Comparison of ENCODE assay signal across 18 cellular contexts in the genomic region with DNA sequence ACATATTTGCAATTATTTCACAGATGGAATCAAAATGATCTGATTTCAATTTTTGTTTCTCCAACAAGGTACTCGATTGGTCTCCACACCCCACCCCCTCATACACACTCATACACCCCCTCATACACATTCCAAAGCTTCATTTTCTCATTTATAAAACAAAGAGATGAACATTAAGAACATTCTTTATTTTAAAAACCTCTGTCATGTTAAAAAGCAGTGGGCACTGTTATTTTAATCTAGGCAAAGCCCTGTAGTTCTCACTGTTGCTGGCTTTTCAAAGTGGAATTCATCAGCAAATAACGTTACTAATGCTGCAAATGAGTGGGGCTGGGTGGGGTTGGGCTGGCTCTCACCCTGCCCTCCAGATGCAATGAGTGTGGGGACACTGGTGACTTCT.
A peak's percentile ranks its signal among the peaks of the same experiment; 100 is the strongest.
DNase-seq lines count a peak whose midpoint lies in the region; FAIRE-seq and TF ChIP-seq lines count a peak whose summit lies in the region.
"Had no signal": no experiment of that assay in that cellular context is flagged by ENCODE, and none has a peak within 500 bp of the region (broad histone marks: within the 10 kb centered on the region; RNA-seq: fewer than 3 reads in every experiment).

No MANE protein-coding gene starts in this region.

- peaks cover 25% of the 10 kb centered on the region for H3K4me1 Mint-ChIP-seq in brain
- H3K4me1 Mint-ChIP-seq in activated naive CD8-positive, alpha-beta T cell treated with anti-CD3 and anti-CD28 coated beads for 36 hours = no peaks in the 10 kb centered on the region

- H3K27ac ChIP-seq in HUES48 (ENCODE audit: low read depth, low read length) = no peak overlapping the region
- no peak overlapping the region for H3K27ac ChIP-seq in iPS-20b (ENCODE audit: low read length)
- no peak overlapping the region for H3K27ac ChIP-seq in small intestine (ENCODE audit: low read depth in 1 of 2, low read length in 1 of 2)
- no peak overlapping the region for H3K27ac ChIP-seq in vagina
- H3K27ac ChIP-seq: BLaER1 treated with 17β-estradiol and CSF1 and Interleukin-3, amounts not matched to agents 10 nM and 100 nM had no signal

- TF ChIP-seq POLR2A in vagina (IDR thresholded peaks at IDR 0.05) = no peak

- peaks cover 11% of the 10 kb centered on the region for H3K27me3 Mint-ChIP-seq in brain
- peaks cover 11% of the 10 kb centered on the region for H3K27me3 Mint-ChIP-seq in activated naive CD8-positive, alpha-beta T cell treated with anti-CD3 and anti-CD28 coated beads for 36 hours

- DNase-seq in NCI-H187 (lab: John Stamatoyannopoulos, UW) = no peak
- no peak for DNase-seq in small intestine
- no peak for DNase-seq in vagina (ENCODE audit: extremely low spot score in 2 of 2)
- no peak for DNase-seq in activated naive CD8-positive, alpha-beta T cell treated with anti-CD3 and anti-CD28 coated beads for 36 hours
- DNase-seq: Calu3; CD8-positive, alpha-beta T cell; DMS79 treated with DMSO at 0.1 percent for 48 hours; GF-D8; HFFc6; IMR-90 had no signal

- H3K9ac ChIP-seq in HUES48 (ENCODE audit: low read depth, low read length) (no peak overlapping the region), iPS-20b (ENCODE audit: low read depth, low read length) (no peak overlapping the region)
- H3K9ac ChIP-seq: BLaER1 treated with 17β-estradiol and CSF1 and Interleukin-3, amounts not matched to agents 10 nM and 100 nM had no signal

- H3K9me3 Mint-ChIP-seq in brain = peaks cover 0 to 6% (median 2%) of the 10 kb centered on the region in 5 experiments
- H3K9me3 Mint-ChIP-seq in activated naive CD8-positive, alpha-beta T cell treated with anti-CD3 and anti-CD28 coated beads for 36 hours = no peaks in the 10 kb centered on the region
- H3K9me3 Mint-ChIP-seq: CD8-positive, alpha-beta T cell had no signal

- WGBS in small intestine, 3 donors = 37 to 58% (median 42%) methylated on average over 2 of the region's 2 CpGs

- TF ChIP-seq CTCF in brain (conservative IDR thresholded peaks at IDR 0.05) = no peak
- TF ChIP-seq CTCF in vagina (IDR thresholded peaks at IDR 0.05) = no peak

- intact Hi-C loops in vagina (cut with DNase I) = no loop called here

- FAIRE-seq in small intestine (lab: Jason Lieb, UNC) = no peak
- FAIRE-seq: H54, HTR-8/SVneo, K562 had no signal

- H3K27me3 ChIP-seq in HUES48 (ENCODE audit: control insufficient read depth, insufficient read depth, low read length) = no peaks in the 10 kb centered on the region
- H3K27me3 ChIP-seq in iPS-20b (ENCODE audit: insufficient read depth, low read length) = no peaks in the 10 kb centered on the region
- no peaks in the 10 kb centered on the region for H3K27me3 ChIP-seq in small intestine (ENCODE audit: control insufficient read depth in 2 of 2, insufficient read depth in 2 of 2, low read length in 2 of 2)
- no peaks in the 10 kb centered on the region for H3K27me3 ChIP-seq in vagina
- H3K27me3 ChIP-seq: BLaER1 treated with 17β-estradiol and CSF1 and Interleukin-3, amounts not matched to agents 10 nM and 100 nM had no signal

- peaks cover 29% of the 10 kb centered on the region for H3K4me1 ChIP-seq in HUES48 (ENCODE audit: control insufficient read depth, insufficient read depth, low read length)
- peaks cover 20% of the 10 kb centered on the region for H3K4me1 ChIP-seq in iPS-20b (ENCODE audit: insufficient read depth, low read length)
- H3K4me1 ChIP-seq in small intestine (ENCODE audit: control insufficient read depth in 2 of 2, insufficient read depth in 1 of 2, low read depth in 1 of 2, low read length in 1 of 2) = no peaks in the 10 kb centered on the region
- H3K4me1 ChIP-seq in vagina = no peaks in the 10 kb centered on the region
- H3K4me1 ChIP-seq: BLaER1 treated with 17β-estradiol and CSF1 and Interleukin-3, amounts not matched to agents 10 nM and 100 nM had no signal

- H3K27ac Mint-ChIP-seq in brain = peak overlapping the region in 4 of 5 experiments; percentile 12 to 86 (median 48)
- H3K27ac Mint-ChIP-seq in activated naive CD8-positive, alpha-beta T cell treated with anti-CD3 and anti-CD28 coated beads for 36 hours = no peak overlapping the region
- H3K27ac Mint-ChIP-seq: B cell; CD8-positive, alpha-beta T cell; HFFc6 had no signal

- H3K4me3 Mint-ChIP-seq in brain = no peak overlapping the region
- no peak overlapping the region for H3K4me3 Mint-ChIP-seq in activated naive CD8-positive, alpha-beta T cell treated with anti-CD3 and anti-CD28 coated beads for 36 hours
- H3K4me3 Mint-ChIP-seq: B cell; CD8-positive, alpha-beta T cell; HFFc6 had no signal

- H3K36me3 ChIP-seq in HUES48 (ENCODE audit: control insufficient read depth, insufficient read depth, low read length) (no peaks in the 10 kb centered on the region), iPS-20b (ENCODE audit: insufficient read depth, low read depth, low read length) (no peaks in the 10 kb centered on the region), small intestine (ENCODE audit: control insufficient read depth in 2 of 2, insufficient read depth in 2 of 2, low read length in 2 of 2) (no peaks in the 10 kb centered on the region), vagina (no peaks in the 10 kb centered on the region)
- H3K36me3 ChIP-seq: BLaER1 treated with 17β-estradiol and CSF1 and Interleukin-3, amounts not matched to agents 10 nM and 100 nM had no signal

- H3K9me3 ChIP-seq in HUES48 (ENCODE audit: control insufficient read depth, insufficient read depth, low read length) = no peaks in the 10 kb centered on the region
- no peaks in the 10 kb centered on the region for H3K9me3 ChIP-seq in iPS-20b (ENCODE audit: insufficient read depth, low read depth, low read length)
- H3K9me3 ChIP-seq in small intestine (ENCODE audit: control insufficient read depth, low read depth) = no peaks in the 10 kb centered on the region
- H3K9me3 ChIP-seq in vagina = no peaks in the 10 kb centered on the region

- H3K4me3 ChIP-seq in HUES48 (ENCODE audit: low read depth, low read length) = peak overlapping the region; percentile 37; the same call in 1 of the 2 replicates
- peak overlapping the region; percentile 42; the same call in 1 of the 2 replicates for H3K4me3 ChIP-seq in iPS-20b (ENCODE audit: low read length)
- no peak overlapping the region for H3K4me3 ChIP-seq in small intestine (ENCODE audit: low read depth in 1 of 2, low read length in 2 of 2)
- no peak overlapping the region for H3K4me3 ChIP-seq in vagina
- H3K4me3 ChIP-seq: BLaER1 treated with 17β-estradiol and CSF1 and Interleukin-3, amounts not matched to agents 10 nM and 100 nM; K562 had no signal

- no peaks in the 10 kb centered on the region for H3K36me3 Mint-ChIP-seq in brain
- no peaks in the 10 kb centered on the region for H3K36me3 Mint-ChIP-seq in activated naive CD8-positive, alpha-beta T cell treated with anti-CD3 and anti-CD28 coated beads for 36 hours
- H3K36me3 Mint-ChIP-seq: CD8-positive, alpha-beta T cell had no signal

Comparison
In these comparisons a context has a peak if more than half of its experiments do, and no peak if none do; other contexts are left out.
1. H3K4me3 ChIP-seq: peak in HUES48 (single experiment) and iPS-20b (single experiment); none in small intestine (0 of 2) and vagina (0 of 2).